2 cellular contexts compared by ENCODE assay signal in genomic region chr14:71773900-71774481, GRCh38.
TF ChIP-seq lines count a peak whose summit lies in the region.

No MANE protein-coding gene starts in this region.

TF ChIP-seq in A549, 52 proteins besides CTCF, POLR2A, EP300 and RAD21 (continued from another document):
- TF ChIP-seq REST (IDR thresholded peaks at IDR 0.05) (no peak), NPAS2 (CRISPR knock-in tag; IDR thresholded peaks at IDR 0.05; ENCODE audit: borderline replicate concordance) (no peak), MAX (IDR thresholded peaks at IDR 0.05) (no peak)

TF ChIP-seq in GM23338, 12 proteins besides CTCF, POLR2A, EP300 and RAD21 (continued from another document):
- no peak for TF ChIP-seq ZNF462 (CRISPR knock-in tag; IDR thresholded peaks at IDR 0.05)
- TF ChIP-seq REST (IDR thresholded peaks at IDR 0.05; ENCODE audit: unreplicated experiment): no peak
- no peak for TF ChIP-seq ZNF331 (CRISPR knock-in tag; IDR thresholded peaks at IDR 0.05; ENCODE audit: low read depth)
